In genomic region chr6:11367638-11368199, GRCh38 we compare ENCODE assay signal across 1 cellular context.
TF ChIP-seq lines count a peak whose summit lies in the region.

No MANE protein-coding gene starts in this region.

TF ChIP-seq in HepG2, 621 proteins besides CTCF, POLR2A, EP300 and RAD21 (continued from another document and continues in another):
- peak; percentile 96 for TF ChIP-seq ZGPAT (CRISPR knock-in tag; IDR thresholded peaks at IDR 0.05)
- peak; percentile 77 for TF ChIP-seq THAP11 (CRISPR knock-in tag; IDR thresholded peaks at IDR 0.05)
- no peak for TF ChIP-seq ZNF354B (CRISPR knock-in tag; IDR thresholded peaks at IDR 0.05)
- TF ChIP-seq FOXA3 (CRISPR knock-in tag; IDR thresholded peaks at IDR 0.05) = peak; percentile 86
- 0 out of 2 replicates have a peak, but pooled peaks have one; percentile 35 for TF ChIP-seq HNRNPL (IDR thresholded peaks at IDR 0.05; ENCODE audit: low read depth, low read length)
- no peak for TF ChIP-seq ZNF446 (CRISPR knock-in tag; IDR thresholded peaks at IDR 0.05)
- TF ChIP-seq, protein P1, sequence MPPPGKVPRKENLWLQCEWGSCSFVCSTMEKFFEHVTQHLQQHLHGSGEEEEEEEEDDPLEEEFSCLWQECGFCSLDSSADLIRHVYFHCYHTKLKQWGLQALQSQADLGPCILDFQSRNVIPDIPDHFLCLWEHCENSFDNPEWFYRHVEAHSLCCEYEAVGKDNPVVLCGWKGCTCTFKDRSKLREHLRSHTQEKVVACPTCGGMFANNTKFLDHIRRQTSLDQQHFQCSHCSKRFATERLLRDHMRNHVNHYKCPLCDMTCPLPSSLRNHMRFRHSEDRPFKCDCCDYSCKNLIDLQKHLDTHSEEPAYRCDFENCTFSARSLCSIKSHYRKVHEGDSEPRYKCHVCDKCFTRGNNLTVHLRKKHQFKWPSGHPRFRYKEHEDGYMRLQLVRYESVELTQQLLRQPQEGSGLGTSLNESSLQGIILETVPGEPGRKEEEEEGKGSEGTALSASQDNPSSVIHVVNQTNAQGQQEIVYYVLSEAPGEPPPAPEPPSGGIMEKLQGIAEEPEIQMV (CRISPR knock-in tag; IDR thresholded peaks at IDR 0.05; ENCODE audit: low read depth) = peak; percentile 62
- TF ChIP-seq CENPT (CRISPR knock-in tag; IDR thresholded peaks at IDR 0.05; ENCODE audit: low read depth) = no peak
- TF ChIP-seq ZNF225 (CRISPR knock-in tag; IDR thresholded peaks at IDR 0.05) = no peak; the same call in 1 of the 2 replicates
- TF ChIP-seq, protein P2, sequence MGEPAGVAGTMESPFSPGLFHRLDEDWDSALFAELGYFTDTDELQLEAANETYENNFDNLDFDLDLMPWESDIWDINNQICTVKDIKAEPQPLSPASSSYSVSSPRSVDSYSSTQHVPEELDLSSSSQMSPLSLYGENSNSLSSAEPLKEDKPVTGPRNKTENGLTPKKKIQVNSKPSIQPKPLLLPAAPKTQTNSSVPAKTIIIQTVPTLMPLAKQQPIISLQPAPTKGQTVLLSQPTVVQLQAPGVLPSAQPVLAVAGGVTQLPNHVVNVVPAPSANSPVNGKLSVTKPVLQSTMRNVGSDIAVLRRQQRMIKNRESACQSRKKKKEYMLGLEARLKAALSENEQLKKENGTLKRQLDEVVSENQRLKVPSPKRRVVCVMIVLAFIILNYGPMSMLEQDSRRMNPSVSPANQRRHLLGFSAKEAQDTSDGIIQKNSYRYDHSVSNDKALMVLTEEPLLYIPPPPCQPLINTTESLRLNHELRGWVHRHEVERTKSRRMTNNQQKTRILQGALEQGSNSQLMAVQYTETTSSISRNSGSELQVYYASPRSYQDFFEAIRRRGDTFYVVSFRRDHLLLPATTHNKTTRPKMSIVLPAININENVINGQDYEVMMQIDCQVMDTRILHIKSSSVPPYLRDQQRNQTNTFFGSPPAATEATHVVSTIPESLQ (CRISPR knock-in tag; conservative IDR thresholded peaks at IDR 0.05) = 0 out of 2 replicates have a peak, but pooled peaks have one; percentile 32
- no peak for TF ChIP-seq ZNF296 (CRISPR knock-in tag; conservative IDR thresholded peaks at IDR 0.05)
- no peak for TF ChIP-seq HDAC6 (IDR thresholded peaks at IDR 0.05; ENCODE audit: low read depth, low read length)
- peak; percentile 3; the same call in 1 of the 2 replicates for TF ChIP-seq ZNF333 (CRISPR knock-in tag; IDR thresholded peaks at IDR 0.05; ENCODE audit: borderline replicate concordance)
- TF ChIP-seq ZNF557 (CRISPR knock-in tag; IDR thresholded peaks at IDR 0.05) = no peak
- TF ChIP-seq, protein P3, sequence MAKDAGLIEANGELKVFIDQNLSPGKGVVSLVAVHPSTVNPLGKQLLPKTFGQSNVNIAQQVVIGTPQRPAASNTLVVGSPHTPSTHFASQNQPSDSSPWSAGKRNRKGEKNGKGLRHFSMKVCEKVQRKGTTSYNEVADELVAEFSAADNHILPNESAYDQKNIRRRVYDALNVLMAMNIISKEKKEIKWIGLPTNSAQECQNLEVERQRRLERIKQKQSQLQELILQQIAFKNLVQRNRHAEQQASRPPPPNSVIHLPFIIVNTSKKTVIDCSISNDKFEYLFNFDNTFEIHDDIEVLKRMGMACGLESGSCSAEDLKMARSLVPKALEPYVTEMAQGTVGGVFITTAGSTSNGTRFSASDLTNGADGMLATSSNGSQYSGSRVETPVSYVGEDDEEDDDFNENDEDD (CRISPR knock-in tag; IDR thresholded peaks at IDR 0.05; ENCODE audit: borderline replicate concordance) = peak; percentile 66; the same call in 1 of the 2 replicates
- TF ChIP-seq IKZF1 (IDR thresholded peaks at IDR 0.05) = no peak
- TF ChIP-seq FOXC1 (CRISPR knock-in tag; IDR thresholded peaks at IDR 0.05; ENCODE audit: borderline replicate concordance) = peak; percentile 47; the same call in 1 of the 2 replicates
- peak; percentile 82 for TF ChIP-seq ZSCAN9 (CRISPR knock-in tag; IDR thresholded peaks at IDR 0.05; ENCODE audit: borderline replicate concordance)
- TF ChIP-seq, protein P4, sequence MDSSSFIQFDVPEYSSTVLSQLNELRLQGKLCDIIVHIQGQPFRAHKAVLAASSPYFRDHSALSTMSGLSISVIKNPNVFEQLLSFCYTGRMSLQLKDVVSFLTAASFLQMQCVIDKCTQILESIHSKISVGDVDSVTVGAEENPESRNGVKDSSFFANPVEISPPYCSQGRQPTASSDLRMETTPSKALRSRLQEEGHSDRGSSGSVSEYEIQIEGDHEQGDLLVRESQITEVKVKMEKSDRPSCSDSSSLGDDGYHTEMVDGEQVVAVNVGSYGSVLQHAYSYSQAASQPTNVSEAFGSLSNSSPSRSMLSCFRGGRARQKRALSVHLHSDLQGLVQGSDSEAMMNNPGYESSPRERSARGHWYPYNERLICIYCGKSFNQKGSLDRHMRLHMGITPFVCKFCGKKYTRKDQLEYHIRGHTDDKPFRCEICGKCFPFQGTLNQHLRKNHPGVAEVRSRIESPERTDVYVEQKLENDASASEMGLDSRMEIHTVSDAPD (CRISPR knock-in tag; IDR thresholded peaks at IDR 0.05) = no peak
- peak; percentile 88 for TF ChIP-seq MEIS2 (CRISPR knock-in tag; IDR thresholded peaks at IDR 0.05)
- TF ChIP-seq PRMT3 (CRISPR knock-in tag; IDR thresholded peaks at IDR 0.05; ENCODE audit: borderline replicate concordance, low read depth) = 0 out of 2 replicates have a peak, but pooled peaks have one; percentile 45
- no peak for TF ChIP-seq PCBP2 (optimal IDR thresholded peaks at IDR 0.05; ENCODE audit: low read depth, low read length, poor library complexity, severe bottlenecking)
- no peak for TF ChIP-seq CC2D1A (CRISPR knock-in tag; IDR thresholded peaks at IDR 0.05)
- peak; percentile 87; the same call in 1 of the 2 replicates for TF ChIP-seq DNMT3B (CRISPR knock-in tag; conservative IDR thresholded peaks at IDR 0.05)
- TF ChIP-seq, protein P5, sequence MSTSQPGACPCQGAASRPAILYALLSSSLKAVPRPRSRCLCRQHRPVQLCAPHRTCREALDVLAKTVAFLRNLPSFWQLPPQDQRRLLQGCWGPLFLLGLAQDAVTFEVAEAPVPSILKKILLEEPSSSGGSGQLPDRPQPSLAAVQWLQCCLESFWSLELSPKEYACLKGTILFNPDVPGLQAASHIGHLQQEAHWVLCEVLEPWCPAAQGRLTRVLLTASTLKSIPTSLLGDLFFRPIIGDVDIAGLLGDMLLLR (CRISPR knock-in tag; IDR thresholded peaks at IDR 0.05) = 0 out of 2 replicates have a peak, but pooled peaks have one; percentile 23
- 0 out of 2 replicates have a peak, but pooled peaks have one; percentile 16 for TF ChIP-seq NFATC3 (CRISPR knock-in tag; IDR thresholded peaks at IDR 0.05)
- no peak; the same call in 1 of the 2 replicates for TF ChIP-seq ZMYM2 (CRISPR knock-in tag; IDR thresholded peaks at IDR 0.05)
- TF ChIP-seq ZNF678 (CRISPR knock-in tag; IDR thresholded peaks at IDR 0.05) = no peak
- TF ChIP-seq CREB1 (IDR thresholded peaks at IDR 0.05) = no peak
- peak; percentile 85 for TF ChIP-seq CREB1 (CRISPR knock-in tag; IDR thresholded peaks at IDR 0.05)
- no peak for TF ChIP-seq CSRNP2 (CRISPR knock-in tag; conservative IDR thresholded peaks at IDR 0.05; ENCODE audit: low read depth)
- TF ChIP-seq ISX (CRISPR knock-in tag; conservative IDR thresholded peaks at IDR 0.05) = no peak
- TF ChIP-seq HOXA9 (CRISPR knock-in tag; IDR thresholded peaks at IDR 0.05; ENCODE audit: borderline replicate concordance) = no peak
- no peak for TF ChIP-seq ZNF672 (CRISPR knock-in tag; IDR thresholded peaks at IDR 0.05)
- TF ChIP-seq HOXA3 (CRISPR knock-in tag; IDR thresholded peaks at IDR 0.05) = peak; percentile 89
- TF ChIP-seq SNRNP70 (IDR thresholded peaks at IDR 0.05; ENCODE audit: low read depth, low read length) = no peak
- peak; percentile 71 for TF ChIP-seq ZNF33B (CRISPR knock-in tag; IDR thresholded peaks at IDR 0.05)
- TF ChIP-seq ZNF3 (CRISPR knock-in tag; IDR thresholded peaks at IDR 0.05) = no peak; the same call in 1 of the 2 replicates
- no peak for TF ChIP-seq HCFC1 (IDR thresholded peaks at IDR 0.05; ENCODE audit: low read depth, low read length)
- no peak for TF ChIP-seq SMARCE1 (IDR thresholded peaks at IDR 0.05; ENCODE audit: borderline replicate concordance)
- TF ChIP-seq YY1 (IDR thresholded peaks at IDR 0.05; ENCODE audit: insufficient read depth, insufficient replicate concordance, low read depth, low read length) = peak; percentile 19
- TF ChIP-seq ZFYVE20 (CRISPR knock-in tag; IDR thresholded peaks at IDR 0.05; ENCODE audit: borderline replicate concordance, low read depth) = no peak
- TF ChIP-seq ZNF660 (CRISPR knock-in tag; IDR thresholded peaks at IDR 0.05; ENCODE audit: borderline replicate concordance, low read depth) = no peak
- TF ChIP-seq ZBTB14 (CRISPR knock-in tag; IDR thresholded peaks at IDR 0.05) = no peak
- no peak for TF ChIP-seq NBN (conservative IDR thresholded peaks at IDR 0.05)
- no peak for TF ChIP-seq GABPA (IDR thresholded peaks at IDR 0.05; ENCODE audit: low read depth, low read length)
- peak; percentile 43; the same call in 1 of the 2 replicates for TF ChIP-seq GABPA (CRISPR knock-in tag; IDR thresholded peaks at IDR 0.05; ENCODE audit: low read depth)
- TF ChIP-seq ZNF18 (CRISPR knock-in tag; IDR thresholded peaks at IDR 0.05; ENCODE audit: insufficient replicate concordance) = peak; percentile 65
- TF ChIP-seq KDM5A (IDR thresholded peaks at IDR 0.05; ENCODE audit: borderline replicate concordance, low read length) = no peak
- no peak for TF ChIP-seq ZNF496 (CRISPR knock-in tag; IDR thresholded peaks at IDR 0.05; ENCODE audit: insufficient replicate concordance)
- TF ChIP-seq ZNF343 (CRISPR knock-in tag; IDR thresholded peaks at IDR 0.05) = 0 out of 2 replicates have a peak, but pooled peaks have one; percentile 19
- no peak for TF ChIP-seq AGO2 (optimal IDR thresholded peaks at IDR 0.05; ENCODE audit: low read depth, low read length)
- peak; percentile 89; the same call in 1 of the 2 replicates for TF ChIP-seq CBX5 (CRISPR knock-in tag; IDR thresholded peaks at IDR 0.05; ENCODE audit: borderline replicate concordance)
- TF ChIP-seq, protein P6, sequence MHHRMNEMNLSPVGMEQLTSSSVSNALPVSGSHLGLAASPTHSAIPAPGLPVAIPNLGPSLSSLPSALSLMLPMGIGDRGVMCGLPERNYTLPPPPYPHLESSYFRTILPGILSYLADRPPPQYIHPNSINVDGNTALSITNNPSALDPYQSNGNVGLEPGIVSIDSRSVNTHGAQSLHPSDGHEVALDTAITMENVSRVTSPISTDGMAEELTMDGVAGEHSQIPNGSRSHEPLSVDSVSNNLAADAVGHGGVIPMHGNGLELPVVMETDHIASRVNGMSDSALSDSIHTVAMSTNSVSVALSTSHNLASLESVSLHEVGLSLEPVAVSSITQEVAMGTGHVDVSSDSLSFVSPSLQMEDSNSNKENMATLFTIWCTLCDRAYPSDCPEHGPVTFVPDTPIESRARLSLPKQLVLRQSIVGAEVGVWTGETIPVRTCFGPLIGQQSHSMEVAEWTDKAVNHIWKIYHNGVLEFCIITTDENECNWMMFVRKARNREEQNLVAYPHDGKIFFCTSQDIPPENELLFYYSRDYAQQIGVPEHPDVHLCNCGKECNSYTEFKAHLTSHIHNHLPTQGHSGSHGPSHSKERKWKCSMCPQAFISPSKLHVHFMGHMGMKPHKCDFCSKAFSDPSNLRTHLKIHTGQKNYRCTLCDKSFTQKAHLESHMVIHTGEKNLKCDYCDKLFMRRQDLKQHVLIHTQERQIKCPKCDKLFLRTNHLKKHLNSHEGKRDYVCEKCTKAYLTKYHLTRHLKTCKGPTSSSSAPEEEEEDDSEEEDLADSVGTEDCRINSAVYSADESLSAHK (CRISPR knock-in tag; IDR thresholded peaks at IDR 0.05; ENCODE audit: borderline replicate concordance) = no peak
